Comparison of ENCODE assay signal across 21 cellular contexts in genomic region chr1:183289104-183289503, GRCh38.
"Had no signal": no experiment of that assay in that cellular context is flagged by ENCODE, and none has a peak within 500 bp of the region (broad histone marks: within the 10 kb centered on the region; RNA-seq: fewer than 3 reads in every experiment).

No MANE protein-coding gene starts in this region.

- H3K4me2 ChIP-seq: neural progenitor cell had no signal

- DNase-seq: activated CD4-positive, alpha-beta memory T cell treated with anti-CD3 and anti-CD28 coated beads, Interleukin-2, amount 10 ng/mL, durations not matched to agents 7 days and 5 days; activated CD4-positive, alpha-beta T cell treated with anti-CD3 and anti-CD28 coated beads for 48 hours; activated CD4-positive, CD25-positive, alpha-beta regulatory T cell; activated naive CD4-positive, alpha-beta T cell treated with anti-CD3 and anti-CD28 coated beads for 36 hours; activated naive CD8-positive, alpha-beta T cell treated with anti-CD3 and anti-CD28 coated beads, Interleukin-2, amount 50 U/mL, for 24 hours; activated T-cell treated with anti-CD3 and anti-CD28 coated beads, Interleukin-2, amount 50 U/mL, for 1 hour; cerebellar nuclear complex; dermis blood vessel endothelial cell; effector memory CD4-positive, alpha-beta T cell; esophagus squamous epithelium; islet precursor cell; mammary epithelial cell; naive thymus-derived CD4-positive, alpha-beta T cell; ovary; sigmoid colon; stimulated activated CD4-positive, alpha-beta T cell treated with anti-CD3 and anti-CD28 coated beads, Interleukin-4, amount 100 ng/mL, for 4 hours; T-helper 1 cell; T1000; thyroid gland had no signal

- H3K36me3 ChIP-seq: esophagus squamous epithelium, neural progenitor cell, ovary, sigmoid colon, thyroid gland had no signal

- H3K27me3 ChIP-seq: esophagus squamous epithelium, neural progenitor cell, ovary, sigmoid colon, thyroid gland had no signal

- H3K9ac ChIP-seq: neural progenitor cell had no signal

- H3K9me3 ChIP-seq: esophagus squamous epithelium, ovary, sigmoid colon, thyroid gland had no signal

- H3K4me3 ChIP-seq: esophagus squamous epithelium, neural progenitor cell, ovary, sigmoid colon, thyroid gland had no signal

- H3K27ac ChIP-seq: esophagus squamous epithelium, neural progenitor cell, ovary, thyroid gland had no signal

- ATAC-seq: activated naive CD8-positive, alpha-beta T cell treated with anti-CD3 and anti-CD28 coated beads, Interleukin-2, amount 50 U/mL, for 24 hours; naive thymus-derived CD4-positive, alpha-beta T cell; stimulated activated memory B cell treated with anti-CD40 and anti-IgM and Interleukin-4, amounts not matched to agents 10 μg/mL and 1 μg/mL and 100 μg/mL, for 72 hours had no signal

- H2AFZ ChIP-seq: neural progenitor cell had no signal
